Comparison of ENCODE assay signal across 8 cellular contexts in genomic region chr22:22720201-22720723, GRCh38.
A peak's percentile ranks its signal among the peaks of the same experiment; 100 is the strongest.
DNase-seq lines count a peak whose midpoint lies in the region; ATAC-seq and TF ChIP-seq lines count a peak whose summit lies in the region.

No MANE protein-coding gene starts in this region.

- CTCF ChIA-PET in PC-3 (lab: Charles Lee) = no interaction called here

- intact Hi-C loops in PC-3 (cut with micrococcal nuclease) (no loop called here), ovary (cut with DNase I) (no loop called here)

- H3K4me3 ChIP-seq in PC-3 (ENCODE audit: low read length) (no peak overlapping the region), adipocyte (ENCODE audit: low read length) (no peak overlapping the region), ovary (no peak overlapping the region)

- H3K27ac ChIP-seq in PC-3 (ENCODE audit: low read length) (no peak overlapping the region), ovary (no peak overlapping the region)

- H2AFZ ChIP-seq in PC-3 (ENCODE audit: low read length) = no peak overlapping the region

- no peaks in the 10 kb centered on the region for H4K20me1 ChIP-seq in PC-3 (ENCODE audit: low read length)

- TF ChIP-seq EP300 in ovary (IDR thresholded peaks at IDR 0.05) = no peak

- no peak overlapping the region for H3K9ac ChIP-seq in PC-3 (ENCODE audit: low read length)
- H3K9ac ChIP-seq in adipocyte (ENCODE audit: low read length) = peak overlapping the region; percentile 52

- H3F3A ChIP-seq in PC-3 (ENCODE audit: low read length, unreplicated experiment) = no peaks in the 10 kb centered on the region

- H3K9me3 ChIP-seq in PC-3 (ENCODE audit: low read length) (no peaks in the 10 kb centered on the region), adipocyte (ENCODE audit: control insufficient read depth, low read length) (no peaks in the 10 kb centered on the region), ovary (no peaks in the 10 kb centered on the region)

- H3K27me3 ChIP-seq in PC-3 (ENCODE audit: low read length) = no peaks in the 10 kb centered on the region
- H3K27me3 ChIP-seq in adipocyte (replicated peaks; ENCODE audit: control insufficient read depth, insufficient read depth, low read length) = peaks cover 9% of the 10 kb centered on the region
- no peaks in the 10 kb centered on the region for H3K27me3 ChIP-seq in ovary

- no peaks in the 10 kb centered on the region for H3K79me2 ChIP-seq in PC-3 (ENCODE audit: low read length)

- ATAC-seq in GM18868 (IDR thresholded peaks at IDR 0.05; ENCODE audit: unreplicated experiment) (peak; percentile 47), HG03108 (IDR thresholded peaks at IDR 0.05; ENCODE audit: unreplicated experiment) (peak; percentile 56), PC-3 (peak; percentile 22; the same call in 1 of the 2 replicates)

- BruUV-seq in PC-3 (replicated peaks; lab: Mats Ljungman, UMichigan) = no TSS peak

- TF ChIP-seq CTCF in PC-3 (conservative IDR thresholded peaks at IDR 0.05; ENCODE audit: low read depth, low read length) (peak; percentile 65), ovary (IDR thresholded peaks at IDR 0.05) (peak in 1 of 3 donors; percentile 8)

- POLR2A ChIA-PET in PC-3 (lab: Charles Lee; ENCODE audit: unreplicated experiment) = no interaction called here

- no peaks in the 10 kb centered on the region for H3K9me2 ChIP-seq in PC-3 (replicated peaks; ENCODE audit: low read length)

- H3K4me1 ChIP-seq in PC-3 (ENCODE audit: insufficient read depth, low read length) (peaks cover 21% of the 10 kb centered on the region), adipocyte (ENCODE audit: control insufficient read depth, insufficient read depth, low read length) (peaks cover 28% of the 10 kb centered on the region), ovary (ENCODE audit: insufficient read depth) (peaks cover 9% of the 10 kb centered on the region)

- no peak overlapping the region for H3K4me2 ChIP-seq in PC-3 (ENCODE audit: low read length)

- no peak for TF ChIP-seq POLR2A in ovary (IDR thresholded peaks at IDR 0.05)

- H3K36me3 ChIP-seq in PC-3 (ENCODE audit: low read depth, low read length) = no peaks in the 10 kb centered on the region
- no peaks in the 10 kb centered on the region for H3K36me3 ChIP-seq in adipocyte (ENCODE audit: control insufficient read depth, insufficient read depth, low read length, severe bottlenecking)
- H3K36me3 ChIP-seq in ovary = no peaks in the 10 kb centered on the region

- DNase-seq in Ammon's horn (ENCODE audit: low spot score) (peak; percentile 55), PC-3 (peak; percentile 34), adipocyte (ENCODE audit: low read depth) (peak; percentile 10), iPS-NIHi7 (ENCODE audit: extremely low spot score) (peak; percentile 78), ovary (no peak)
- DNase-seq in stimulated activated CD8-positive, alpha-beta memory T cell treated with anti-CD3 and anti-CD28 coated beads, Interleukin-12 subunit alpha, Interleukin-12 subunit beta, amount 100 ng/mL, for 4 hours (ENCODE audit: low read depth) = peak; percentile 21

- 55 to 68% (median 60%) methylated on average over 3 of the region's 3 CpGs for WGBS in ovary, 3 donors

Comparison
In these comparisons a context has a peak if more than half of its experiments do, and no peak if none do; other contexts are left out.
1. DNase-seq: peak in Ammon's horn (single experiment), PC-3 (single experiment), adipocyte (single experiment), iPS-NIHi7 (single experiment) and stimulated activated CD8-positive, alpha-beta memory T cell treated with anti-CD3 and anti-CD28 coated beads, Interleukin-12 subunit alpha, Interleukin-12 subunit beta, amount 100 ng/mL, for 4 hours (single experiment); none in ovary (0 of 5).
2. Peak in every context shown above with its lines, with median percentiles within 50 percentile points of each other: ATAC-seq.